ENCODE assay signal across 13 cellular contexts in genomic region chr3:114447545-114447944, GRCh38.
A peak's percentile ranks its signal among the peaks of the same experiment; 100 is the strongest.
DNase-seq lines count a peak whose midpoint lies in the region; ATAC-seq and TF ChIP-seq lines count a peak whose summit lies in the region.
"Had no signal": no experiment of that assay in that cellular context is flagged by ENCODE, and none has a peak within 500 bp of the region (broad histone marks: within the 10 kb centered on the region; RNA-seq: fewer than 3 reads in every experiment).

No MANE protein-coding gene starts in this region.

- no peaks in the 10 kb centered on the region for H3K9me3 ChIP-seq in MG63
- H3K9me3 ChIP-seq: right lobe of liver had no signal

- H3K9me3 Mint-ChIP-seq in activated T-cell treated with anti-CD3 and anti-CD28 coated beads, Interleukin-2, amount 50 U/mL, for 24 hours = no peaks in the 10 kb centered on the region
- H3K9me3 Mint-ChIP-seq: activated CD4-positive, alpha-beta T cell treated with anti-CD3 and anti-CD28 coated beads, Interleukin-2, amount 10 ng/mL, durations not matched to agents 7 days and 5 days; activated naive CD4-positive, alpha-beta T cell treated with anti-CD3 and anti-CD28 coated beads, Interleukin-2, amount 50 U/mL, for 24 hours; CD14-positive monocyte had no signal

- H3K27ac Mint-ChIP-seq in activated T-cell treated with anti-CD3 and anti-CD28 coated beads, Interleukin-2, amount 50 U/mL, for 24 hours = no peak overlapping the region
- H3K27ac Mint-ChIP-seq: activated CD4-positive, alpha-beta T cell treated with anti-CD3 and anti-CD28 coated beads, Interleukin-2, amount 10 ng/mL, durations not matched to agents 7 days and 5 days; activated naive CD4-positive, alpha-beta T cell treated with anti-CD3 and anti-CD28 coated beads, Interleukin-2, amount 50 U/mL, for 24 hours had no signal

- H3K36me3 Mint-ChIP-seq in activated T-cell treated with anti-CD3 and anti-CD28 coated beads, Interleukin-2, amount 50 U/mL, for 24 hours (ENCODE audit: low read depth) = no peaks in the 10 kb centered on the region
- H3K36me3 Mint-ChIP-seq: activated naive CD4-positive, alpha-beta T cell treated with anti-CD3 and anti-CD28 coated beads, Interleukin-2, amount 50 U/mL, for 24 hours; CD14-positive monocyte had no signal

- peak; percentile 32 for ATAC-seq in GM19455 (IDR thresholded peaks at IDR 0.05; ENCODE audit: unreplicated experiment)
- ATAC-seq: right lobe of liver had no signal

- H3K4me3 ChIP-seq in fibroblast of mammary gland (ENCODE audit: control insufficient read depth, low read depth, low read length) (no peak overlapping the region), MG63 (no peak overlapping the region)
- H3K4me3 ChIP-seq: right lobe of liver had no signal

- no peak for TF ChIP-seq CTCF in fibroblast of mammary gland (conservative IDR thresholded peaks at IDR 0.05; ENCODE audit: control insufficient read depth, insufficient read depth, low read depth, low read length)

- H3K4me1 Mint-ChIP-seq in activated T-cell treated with anti-CD3 and anti-CD28 coated beads, Interleukin-2, amount 50 U/mL, for 24 hours (ENCODE audit: low read depth) = peaks cover 10% of the 10 kb centered on the region
- H3K4me1 Mint-ChIP-seq: activated CD4-positive, alpha-beta T cell treated with anti-CD3 and anti-CD28 coated beads, Interleukin-2, amount 10 ng/mL, durations not matched to agents 7 days and 5 days; CD14-positive monocyte had no signal

- no peak overlapping the region for H3K4me3 Mint-ChIP-seq in activated T-cell treated with anti-CD3 and anti-CD28 coated beads, Interleukin-2, amount 50 U/mL, for 24 hours
- H3K4me3 Mint-ChIP-seq: activated CD4-positive, alpha-beta T cell treated with anti-CD3 and anti-CD28 coated beads, Interleukin-2, amount 10 ng/mL, durations not matched to agents 7 days and 5 days; activated naive CD4-positive, alpha-beta T cell treated with anti-CD3 and anti-CD28 coated beads, Interleukin-2, amount 50 U/mL, for 24 hours; CD14-positive monocyte had no signal

- H3K27me3 Mint-ChIP-seq in activated T-cell treated with anti-CD3 and anti-CD28 coated beads, Interleukin-2, amount 50 U/mL, for 24 hours = no peaks in the 10 kb centered on the region
- H3K27me3 Mint-ChIP-seq: activated naive CD4-positive, alpha-beta T cell treated with anti-CD3 and anti-CD28 coated beads, Interleukin-2, amount 50 U/mL, for 24 hours had no signal

- H3K36me3 ChIP-seq in MG63 = no peaks in the 10 kb centered on the region
- H3K36me3 ChIP-seq: right lobe of liver had no signal

- DNase-seq in COR-L47 (lab: John Stamatoyannopoulos, UW) = peak; percentile 28
- peak; percentile 1 for DNase-seq in NCI-H69 (lab: John Stamatoyannopoulos, UW)
- peak; percentile 35 for DNase-seq in fibroblast of mammary gland (ENCODE audit: low read depth)
- no peak for DNase-seq in OCI-M2 (lab: John Stamatoyannopoulos, UW; ENCODE audit: unreplicated experiment)
- DNase-seq in activated T-cell treated with anti-CD3 and anti-CD28 coated beads, Interleukin-2, amount 50 U/mL, for 24 hours = no peak
- DNase-seq in MG63 = no peak
- DNase-seq in NCI-H524 (lab: John Stamatoyannopoulos, UW) = no peak
- DNase-seq: activated CD4-positive, alpha-beta T cell treated with anti-CD3 and anti-CD28 coated beads, Interleukin-2, amount 10 ng/mL, durations not matched to agents 7 days and 5 days; GOT3; right lobe of liver had no signal

- H3K27me3 ChIP-seq in MG63 = no peaks in the 10 kb centered on the region
- H3K27me3 ChIP-seq: right lobe of liver had no signal

Comparison
In these comparisons a context has a peak if more than half of its experiments do, and no peak if none do; other contexts are left out.
1. DNase-seq: peak in COR-L47 (single experiment), NCI-H69 (single experiment) and fibroblast of mammary gland (single experiment); none in OCI-M2 (single experiment), activated T-cell treated with anti-CD3 and anti-CD28 coated beads, Interleukin-2, amount 50 U/mL, for 24 hours (single experiment), MG63 (single experiment) and NCI-H524 (0 of 2).